Comparison of ENCODE assay signal across 1 cellular context in the genomic region with DNA sequence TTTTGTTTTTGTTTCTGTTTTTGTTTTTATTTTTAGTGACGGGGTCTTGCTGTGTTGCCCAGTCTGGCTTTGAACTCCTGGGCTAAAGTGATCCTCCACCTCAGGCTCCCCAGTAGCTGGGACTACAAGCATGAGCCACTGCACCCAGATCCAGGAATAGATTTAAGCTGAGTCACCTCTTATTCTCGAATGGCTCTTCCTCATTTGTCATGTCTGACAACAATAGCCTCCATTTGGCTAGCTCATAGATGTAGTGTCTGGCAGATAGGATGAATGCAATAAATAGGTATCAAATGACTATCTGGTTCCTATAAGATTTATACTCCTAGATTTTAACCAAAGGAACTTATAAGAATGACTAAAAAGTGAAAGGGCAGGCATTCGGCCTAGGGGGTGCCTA.
TF ChIP-seq lines count a peak whose summit lies in the region.

No MANE protein-coding gene starts in this region.

TF ChIP-seq in WTC11, 78 proteins besides CTCF, POLR2A, EP300 and RAD21 (continued from another document):
- TF ChIP-seq, protein P1, sequence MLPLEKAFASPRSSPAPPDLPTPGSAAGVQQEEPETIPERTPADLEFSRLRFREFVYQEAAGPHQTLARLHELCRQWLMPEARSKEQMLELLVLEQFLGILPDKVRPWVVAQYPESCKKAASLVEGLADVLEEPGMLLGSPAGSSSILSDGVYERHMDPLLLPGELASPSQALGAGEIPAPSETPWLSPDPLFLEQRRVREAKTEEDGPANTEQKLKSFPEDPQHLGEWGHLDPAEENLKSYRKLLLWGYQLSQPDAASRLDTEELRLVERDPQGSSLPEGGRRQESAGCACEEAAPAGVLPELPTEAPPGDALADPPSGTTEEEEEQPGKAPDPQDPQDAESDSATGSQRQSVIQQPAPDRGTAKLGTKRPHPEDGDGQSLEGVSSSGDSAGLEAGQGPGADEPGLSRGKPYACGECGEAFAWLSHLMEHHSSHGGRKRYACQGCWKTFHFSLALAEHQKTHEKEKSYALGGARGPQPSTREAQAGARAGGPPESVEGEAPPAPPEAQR (CRISPR knock-in tag; IDR thresholded peaks at IDR 0.05): no peak
- no peak for TF ChIP-seq GTF2I (CRISPR knock-in tag; conservative IDR thresholded peaks at IDR 0.05)
- TF ChIP-seq ESRRA (CRISPR knock-in tag; IDR thresholded peaks at IDR 0.05; ENCODE audit: borderline replicate concordance): no peak
- TF ChIP-seq, protein P2, sequence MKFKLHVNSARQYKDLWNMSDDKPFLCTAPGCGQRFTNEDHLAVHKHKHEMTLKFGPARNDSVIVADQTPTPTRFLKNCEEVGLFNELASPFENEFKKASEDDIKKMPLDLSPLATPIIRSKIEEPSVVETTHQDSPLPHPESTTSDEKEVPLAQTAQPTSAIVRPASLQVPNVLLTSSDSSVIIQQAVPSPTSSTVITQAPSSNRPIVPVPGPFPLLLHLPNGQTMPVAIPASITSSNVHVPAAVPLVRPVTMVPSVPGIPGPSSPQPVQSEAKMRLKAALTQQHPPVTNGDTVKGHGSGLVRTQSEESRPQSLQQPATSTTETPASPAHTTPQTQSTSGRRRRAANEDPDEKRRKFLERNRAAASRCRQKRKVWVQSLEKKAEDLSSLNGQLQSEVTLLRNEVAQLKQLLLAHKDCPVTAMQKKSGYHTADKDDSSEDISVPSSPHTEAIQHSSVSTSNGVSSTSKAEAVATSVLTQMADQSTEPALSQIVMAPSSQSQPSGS (CRISPR knock-in tag; IDR thresholded peaks at IDR 0.05; ENCODE audit: borderline replicate concordance, low read depth): no peak
- TF ChIP-seq, protein P3, sequence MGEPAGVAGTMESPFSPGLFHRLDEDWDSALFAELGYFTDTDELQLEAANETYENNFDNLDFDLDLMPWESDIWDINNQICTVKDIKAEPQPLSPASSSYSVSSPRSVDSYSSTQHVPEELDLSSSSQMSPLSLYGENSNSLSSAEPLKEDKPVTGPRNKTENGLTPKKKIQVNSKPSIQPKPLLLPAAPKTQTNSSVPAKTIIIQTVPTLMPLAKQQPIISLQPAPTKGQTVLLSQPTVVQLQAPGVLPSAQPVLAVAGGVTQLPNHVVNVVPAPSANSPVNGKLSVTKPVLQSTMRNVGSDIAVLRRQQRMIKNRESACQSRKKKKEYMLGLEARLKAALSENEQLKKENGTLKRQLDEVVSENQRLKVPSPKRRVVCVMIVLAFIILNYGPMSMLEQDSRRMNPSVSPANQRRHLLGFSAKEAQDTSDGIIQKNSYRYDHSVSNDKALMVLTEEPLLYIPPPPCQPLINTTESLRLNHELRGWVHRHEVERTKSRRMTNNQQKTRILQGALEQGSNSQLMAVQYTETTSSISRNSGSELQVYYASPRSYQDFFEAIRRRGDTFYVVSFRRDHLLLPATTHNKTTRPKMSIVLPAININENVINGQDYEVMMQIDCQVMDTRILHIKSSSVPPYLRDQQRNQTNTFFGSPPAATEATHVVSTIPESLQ (CRISPR knock-in tag; IDR thresholded peaks at IDR 0.05): no peak
- TF ChIP-seq OVOL2 (CRISPR knock-in tag; IDR thresholded peaks at IDR 0.05; ENCODE audit: borderline replicate concordance): no peak
- TF ChIP-seq, protein P4, sequence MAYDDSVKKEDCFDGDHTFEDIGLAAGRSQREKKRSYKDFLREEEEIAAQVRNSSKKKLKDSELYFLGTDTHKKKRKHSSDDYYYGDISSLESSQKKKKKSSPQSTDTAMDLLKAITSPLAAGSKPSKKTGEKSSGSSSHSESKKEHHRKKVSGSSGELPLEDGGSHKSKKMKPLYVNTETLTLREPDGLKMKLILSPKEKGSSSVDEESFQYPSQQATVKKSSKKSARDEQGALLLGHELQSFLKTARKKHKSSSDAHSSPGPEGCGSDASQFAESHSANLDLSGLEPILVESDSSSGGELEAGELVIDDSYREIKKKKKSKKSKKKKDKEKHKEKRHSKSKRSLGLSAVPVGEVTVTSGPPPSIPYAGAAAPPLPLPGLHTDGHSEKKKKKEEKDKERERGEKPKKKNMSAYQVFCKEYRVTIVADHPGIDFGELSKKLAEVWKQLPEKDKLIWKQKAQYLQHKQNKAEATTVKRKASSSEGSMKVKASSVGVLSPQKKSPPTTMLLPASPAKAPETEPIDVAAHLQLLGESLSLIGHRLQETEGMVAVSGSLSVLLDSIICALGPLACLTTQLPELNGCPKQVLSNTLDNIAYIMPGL (CRISPR knock-in tag; IDR thresholded peaks at IDR 0.05): no peak
- TF ChIP-seq ZNF138 (CRISPR knock-in tag; conservative IDR thresholded peaks at IDR 0.05): no peak
